14 cellular contexts compared by ENCODE assay signal in genomic region chr9:438066-438465, GRCh38.
DNase-seq lines count a peak whose midpoint lies in the region; ATAC-seq and TF ChIP-seq lines count a peak whose summit lies in the region.
"Had no signal": no experiment of that assay in that cellular context is flagged by ENCODE, and none has a peak within 500 bp of the region (broad histone marks: within the 10 kb centered on the region; RNA-seq: fewer than 3 reads in every experiment).

No MANE protein-coding gene starts in this region.

- no peak overlapping the region for H3K9ac ChIP-seq in trophoblast cell (ENCODE audit: low read length)
- H3K9ac ChIP-seq: BLaER1 treated with 17β-estradiol and CSF1 and Interleukin-3, amounts not matched to agents 10 nM and 100 nM had no signal

- no peak overlapping the region for H3K18ac ChIP-seq in trophoblast cell (ENCODE audit: low read length)

- H3K79me2 ChIP-seq in trophoblast cell (ENCODE audit: control insufficient read depth, insufficient read depth, low read length, poor library complexity): no peaks in the 10 kb centered on the region

- no peaks in the 10 kb centered on the region for H3K4me1 Mint-ChIP-seq in T-cell

- no peak overlapping the region for H3K27ac ChIP-seq in trophoblast cell (ENCODE audit: low read depth, low read length)
- H3K27ac ChIP-seq: BLaER1 treated with 17β-estradiol and CSF1 and Interleukin-3, amounts not matched to agents 10 nM and 100 nM had no signal

- CTCF ChIA-PET in T-cell (lab: Charles Lee): no interaction called here

- peaks cover 0 to 4% of the 10 kb centered on the region in 2 experiments for H3K36me3 ChIP-seq in trophoblast cell (ENCODE audit: control insufficient read depth in 1 of 2, insufficient read depth in 2 of 2, low read length in 2 of 2)

- H3K4me3 Mint-ChIP-seq in T-cell: no peak overlapping the region

- H2AK5ac ChIP-seq in trophoblast cell (ENCODE audit: low read length): no peak overlapping the region

- peaks cover 75% of the 10 kb centered on the region for H3K36me3 Mint-ChIP-seq in T-cell

- no peaks in the 10 kb centered on the region for H3K79me1 ChIP-seq in trophoblast cell (ENCODE audit: low read length)

- H2BK12ac ChIP-seq in trophoblast cell (ENCODE audit: low read length): no peak overlapping the region

- ATAC-seq in T-cell (replicated peaks in 1 of 4): no peak
- no peak for ATAC-seq in HG02870 (IDR thresholded peaks at IDR 0.05; ENCODE audit: unreplicated experiment)

- H3K27me3 ChIP-seq in trophoblast cell (ENCODE audit: insufficient read depth, low read length): no peaks in the 10 kb centered on the region
- H3K27me3 ChIP-seq: BLaER1 treated with 17β-estradiol and CSF1 and Interleukin-3, amounts not matched to agents 10 nM and 100 nM had no signal

- no peak overlapping the region for H3K4me2 ChIP-seq in trophoblast cell (ENCODE audit: low read length)
- H3K4me2 ChIP-seq: BLaER1 treated with 17β-estradiol and CSF1 and Interleukin-3, amounts not matched to agents 10 nM and 100 nM had no signal

- H3K27me3 Mint-ChIP-seq in T-cell: no peaks in the 10 kb centered on the region

- no peak overlapping the region for H3K23ac ChIP-seq in trophoblast cell (ENCODE audit: low read length)

- H4K12ac ChIP-seq in trophoblast cell (ENCODE audit: low read depth, low read length): no peak overlapping the region

- POLR2A ChIA-PET in T-cell (lab: Charles Lee): no interaction called here

- DNase-seq in AG10803 (ENCODE audit: low read depth) (peak; percentile 53), T-cell (no peak), fibroblast of pulmonary artery (ENCODE audit: low read depth) (peak; percentile 70), trophoblast cell (peak; percentile 45 to 87), NCI-H146 treated with DMSO at 0.1 percent for 48 hours (lab: John Stamatoyannopoulos, UW; ENCODE audit: unreplicated experiment) (no peak), NCI-H345 (lab: John Stamatoyannopoulos, UW) (no peak), 8988T (no peak)
- DNase-seq: activated CD8-positive, alpha-beta memory T cell treated with anti-CD3 and anti-CD28 coated beads, Interleukin-2, amount 50 U/mL, for 4 hours; amygdala; effector CD4-positive, alpha-beta T cell; NCI-H2029; SIG-M5 had no signal

- H3K4ac ChIP-seq in trophoblast cell (ENCODE audit: low read depth, low read length): no peak overlapping the region

- no peak overlapping the region for H2BK5ac ChIP-seq in trophoblast cell (ENCODE audit: low read depth, low read length, poor library complexity)

- H3K4me3 ChIP-seq in AG10803 (ENCODE audit: low read length) (no peak overlapping the region), fibroblast of pulmonary artery (replicated peaks; ENCODE audit: low read depth, low read length) (no peak overlapping the region), trophoblast cell (ENCODE audit: low read depth, low read length) (no peak overlapping the region)
- H3K4me3 ChIP-seq: BLaER1 treated with 17β-estradiol and CSF1 and Interleukin-3, amounts not matched to agents 10 nM and 100 nM had no signal

- H3K14ac ChIP-seq in trophoblast cell (ENCODE audit: low read length): no peak overlapping the region

- no peak overlapping the region for H4K91ac ChIP-seq in trophoblast cell (ENCODE audit: low read depth, low read length)

- H4K8ac ChIP-seq in trophoblast cell (ENCODE audit: low read depth, low read length): no peak overlapping the region

- no peak overlapping the region for H2AFZ ChIP-seq in trophoblast cell (ENCODE audit: insufficient read depth, low read length, poor library complexity)

- no CpG with 5 or more reads among the region's 2 CpGs for WGBS in trophoblast cell (ENCODE audit: extremely low coverage, insufficient coverage, insufficient read length)

- TF ChIP-seq CTCF in AG10803 (conservative IDR thresholded peaks at IDR 0.05; ENCODE audit: low read length) (no peak), fibroblast of pulmonary artery (IDR thresholded peaks at IDR 0.05; ENCODE audit: low read length, missing control alignments) (no peak)

- H2BK120ac ChIP-seq in trophoblast cell (ENCODE audit: insufficient read depth, low read length, poor library complexity): no peak overlapping the region

- no peaks in the 10 kb centered on the region for H3K9me3 Mint-ChIP-seq in T-cell

- peak overlapping the region; percentile 11 to 50 for H3K27ac Mint-ChIP-seq in T-cell

- no peaks in the 10 kb centered on the region for H3K4me1 ChIP-seq in trophoblast cell (ENCODE audit: control insufficient read depth in 1 of 2, insufficient read depth in 2 of 2, low read length in 2 of 2)
- H3K4me1 ChIP-seq: BLaER1 treated with 17β-estradiol and CSF1 and Interleukin-3, amounts not matched to agents 10 nM and 100 nM had no signal

- H3K9me3 ChIP-seq in trophoblast cell (ENCODE audit: insufficient read depth, low read depth, low read length): no peaks in the 10 kb centered on the region
- H3K9me3 ChIP-seq: BLaER1 treated with 17β-estradiol and CSF1 and Interleukin-3, amounts not matched to agents 10 nM and 100 nM had no signal

Comparison
In these comparisons a context has a peak if more than half of its experiments do, and no peak if none do; other contexts are left out.
1. DNase-seq: peak in AG10803 (single experiment), fibroblast of pulmonary artery (single experiment) and trophoblast cell (2 of 2); none in T-cell (0 of 34), NCI-H146 treated with DMSO at 0.1 percent for 48 hours (single experiment), NCI-H345 (single experiment) and 8988T (single experiment).